In genomic region chr3:46271209-46271608, GRCh38 we compare ENCODE assay signal across 33 cellular contexts. TPM values are rescaled to one million over a fixed set of nuclear protein-coding genes. Genes with fewer than 3 reads are reported as not detected.
"Had no signal": no experiment of that assay in that cellular context is flagged by ENCODE, and none has a peak within 500 bp of the region (broad histone marks: within the 10 kb centered on the region; RNA-seq: fewer than 3 reads in every experiment).

No MANE protein-coding gene starts in this region.

- H3K4me1 ChIP-seq: colonic mucosa, esophagus squamous epithelium, heart right ventricle, lower lobe of right lung, psoas muscle, testis, tibial nerve had no signal

- DNase-seq: colonic mucosa; effector memory CD4-positive, alpha-beta T cell; esophagus squamous epithelium; foreskin melanocyte; glutamatergic neuron; heart right ventricle; hippocampal formation; immature natural killer cell; islet precursor cell; kidney glomerular epithelial cell; left colon; left ventricle myocardium superior; lower lobe of right lung; nephron progenitor cell; nucleus accumbens; psoas muscle; right cardiac atrium; spleen; stimulated activated CD4-positive, alpha-beta T cell treated with anti-CD3 and anti-CD28 coated beads, Interleukin-4, amount 100 ng/mL, for 4 hours; stimulated activated naive CD8-positive, alpha-beta T cell treated with anti-CD3 and anti-CD28 coated beads, Interleukin-15, Interleukin-2, amounts not matched to agents 100 U/mL and 50 U/mL, for 24 hours; substantia nigra; testis; upper lobe of left lung had no signal

- FAIRE-seq: endothelial cell of umbilical vein had no signal

- H3K27me3 ChIP-seq: colonic mucosa, spleen, testis, tibial nerve, upper lobe of left lung had no signal

- H3K9me3 ChIP-seq: colonic mucosa, esophagus squamous epithelium, heart right ventricle, lower lobe of right lung, psoas muscle, spleen, testis, tibial nerve, upper lobe of left lung had no signal

- H3K4me3 ChIP-seq: colonic mucosa, esophagus squamous epithelium, heart right ventricle, lower lobe of right lung, psoas muscle, skin epidermis, spleen, testis, tibial nerve, upper lobe of left lung had no signal

- H3K27ac ChIP-seq: colonic mucosa, esophagus squamous epithelium, heart right ventricle, lower lobe of right lung, psoas muscle, spleen, testis, tibial nerve, upper lobe of left lung had no signal

- H3K36me3 ChIP-seq: colonic mucosa, esophagus squamous epithelium, heart right ventricle, lower lobe of right lung, spleen, tibial nerve, upper lobe of left lung had no signal

- ATAC-seq: heart right ventricle; left colon; left ventricle myocardium superior; lower lobe of right lung; psoas muscle; right cardiac atrium; stimulated activated memory B cell treated with anti-CD40 and anti-IgM and Interleukin-4, amounts not matched to agents 10 μg/mL and 1 μg/mL and 100 μg/mL, for 72 hours; stimulated activated naive CD8-positive, alpha-beta T cell treated with anti-CD3 and anti-CD28 coated beads, Interleukin-15, Interleukin-2, amounts not matched to agents 100 U/mL and 50 U/mL, for 24 hours had no signal

RNA-seq across cellular contexts. Expression of gene CCR3, which starts 28.9 kb away (rescaled TPM):
- total RNA-seq: chondrocyte, colonic mucosa, endothelial cell of umbilical vein, epithelial cell of proximal tubule, esophagus squamous epithelium, left ventricle myocardium superior, lower lobe of right lung, mesenteric fat pad, myocyte, osteocyte, renal cortical epithelial cell, right cardiac atrium, testis, tibial nerve had no signal
- polyA plus RNA-seq: endothelial cell of umbilical vein, heart right ventricle, right cardiac atrium had no signal
